In the genomic region with DNA sequence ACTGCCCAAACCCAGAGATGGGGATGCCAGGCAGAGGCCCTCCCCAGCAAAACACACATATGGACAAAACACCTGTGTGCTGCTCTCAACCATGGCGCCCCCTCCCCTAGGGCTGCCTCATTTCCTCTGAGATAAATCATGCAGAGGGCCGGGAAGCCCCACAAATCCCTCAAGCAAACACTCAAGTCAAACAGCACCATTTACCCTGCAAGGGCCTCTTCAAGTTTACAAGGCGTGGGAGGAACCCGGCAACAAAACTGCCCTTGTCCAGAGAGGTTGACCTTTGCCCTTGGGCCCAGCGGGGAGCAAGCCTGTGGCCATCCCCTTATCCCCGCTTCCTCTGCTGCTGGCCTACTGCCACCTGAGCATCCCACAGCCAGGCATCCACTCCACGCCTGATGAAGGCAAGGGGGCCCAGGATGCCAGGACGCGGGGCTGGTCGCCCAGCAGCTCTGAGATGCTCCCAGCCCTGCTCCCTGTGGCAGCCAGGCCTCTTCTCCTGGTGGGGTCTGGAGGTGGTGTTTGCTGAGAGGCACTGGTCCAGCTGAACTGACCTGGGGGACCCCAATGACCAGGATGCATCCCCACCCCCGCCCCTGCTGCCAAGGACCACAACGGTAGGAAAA, we compare ENCODE assay signal across 11 cellular contexts.
DNase-seq lines count a peak whose midpoint lies in the region; ATAC-seq, FAIRE-seq and TF ChIP-seq lines count a peak whose summit lies in the region.
"Had no signal": no experiment of that assay in that cellular context is flagged by ENCODE, and none has a peak within 500 bp of the region (broad histone marks: within the 10 kb centered on the region; RNA-seq: fewer than 3 reads in every experiment).

No MANE protein-coding gene starts in this region.

- POLR2A ChIA-PET in A549 (lab: Yijun Ruan, JAX), result no interaction called here
- POLR2A ChIA-PET in naive thymus-derived CD4-positive, alpha-beta T cell (lab: Charles Lee), result no interaction called here

- peak overlapping the region; percentile 43; the same call in 2 of the 3 replicates for H3K4me2 ChIP-seq in A549

- H3K27ac ChIP-seq in A549 (peak overlapping the region in 1 of 2 experiments; percentile 38; a peak in 2 of 6 replicates), aorta (ENCODE audit: low read depth in 1 of 2, low read length in 2 of 2) (no peak overlapping the region)
- no peak overlapping the region for H3K27ac ChIP-seq in naive thymus-derived CD4-positive, alpha-beta T cell (ENCODE audit: low read depth, low read length)

- TF ChIP-seq EP300 in A549 (IDR thresholded peaks at IDR 0.05), result no peak

- ATAC-seq in A549 (no peak), GM19351 (IDR thresholded peaks at IDR 0.05; ENCODE audit: unreplicated experiment) (peak; percentile 53), aorta (ENCODE audit: low FRiP score) (no peak)
- ATAC-seq in naive thymus-derived CD4-positive, alpha-beta T cell, result no peak
- ATAC-seq: effector memory CD8-positive, alpha-beta T cell had no signal

- H3K27me3 Mint-ChIP-seq in immature natural killer cell (ENCODE audit: low read depth in 3 of 3), result peaks cover 0 to 3% (median 0%) of the 10 kb centered on the region in 3 donors
- no peaks in the 10 kb centered on the region for H3K27me3 Mint-ChIP-seq in naive thymus-derived CD4-positive, alpha-beta T cell
- H3K27me3 Mint-ChIP-seq: effector memory CD8-positive, alpha-beta T cell had no signal

- DNase-seq in A549 (ENCODE audit: low read depth in 1 of 2, low spot score in 1 of 2) (peak in 1 of 2 experiments; percentile 37), NCI-H510A treated with DMSO at 0.1 percent for 48 hours (lab: John Stamatoyannopoulos, UW) (peak; percentile 48), immature natural killer cell (no peak), erythroblast (lab: John Stamatoyannopoulos, UW) (no peak), aorta (no peak), posterior vena cava (ENCODE audit: low spot score) (no peak)
- no peak for DNase-seq in naive thymus-derived CD4-positive, alpha-beta T cell
- DNase-seq: activated CD4-positive, alpha-beta T cell treated with anti-CD3 and anti-CD28 coated beads, Interleukin-2, amount 50 U/mL, for 4 hours; BE2C; effector memory CD8-positive, alpha-beta T cell had no signal

- no peaks in the 10 kb centered on the region for H3K9me3 Mint-ChIP-seq in immature natural killer cell
- H3K9me3 Mint-ChIP-seq in naive thymus-derived CD4-positive, alpha-beta T cell, result peaks cover 0 to 2% (median 0%) of the 10 kb centered on the region in 11 donors
- H3K9me3 Mint-ChIP-seq: effector memory CD8-positive, alpha-beta T cell had no signal

- 41% methylated on average over 9 of the region's 12 CpGs for WGBS in A549 (ENCODE audit: missing lambda C conversion rate)
- 69 to 77% methylated on average over 12 of the region's 12 CpGs for WGBS in aorta, 2 donors

- intact Hi-C loops in naive thymus-derived CD4-positive, alpha-beta T cell (cut with micrococcal nuclease), result loop anchor here in 1 of 2 donors (10.0 kb wide), 1 partner anchor 1346 kb away; no protein-coding TSS in a partner anchor
- intact Hi-C loops in aorta (cut with DNase I) (loop anchor here (5.0 kb wide), 3 partner anchors 78 to 178 kb away; partner anchors contain the start of genes DLG5 (in 2 of the 2) and POLR3A (in 1 of the 2)), posterior vena cava (cut with DNase I) (loop anchor here (5.0 to 10.0 kb wide), 4 partner anchors 78 to 176 kb away; partner anchors contain the start of genes DLG5 (in 1 of the 2) and POLR3A (in 1 of the 2))

- peaks cover 22 to 39% (median 25%) of the 10 kb centered on the region in 3 donors for H3K36me3 Mint-ChIP-seq in immature natural killer cell
- no peaks in the 10 kb centered on the region for H3K36me3 Mint-ChIP-seq in naive thymus-derived CD4-positive, alpha-beta T cell

- TF ChIP-seq RAD21 in A549 (conservative IDR thresholded peaks at IDR 0.05 in 1 of 2, IDR thresholded peaks at IDR 0.05 in 1 of 2), result no peak

- H3K36me3 ChIP-seq in naive thymus-derived CD4-positive, alpha-beta T cell (ENCODE audit: control insufficient read depth in 2 of 3, insufficient read depth in 3 of 3, low read length in 3 of 3), result no peaks in the 10 kb centered on the region
- peaks cover 0 to under 1% of the 10 kb centered on the region in 2 donors for H3K36me3 ChIP-seq in aorta (ENCODE audit: control insufficient read depth in 1 of 2, insufficient read depth in 2 of 2, low read length in 1 of 2)

- TF ChIP-seq POLR2A in A549 (IDR thresholded peaks at IDR 0.05; ENCODE audit: low read length), result no peak
- no peak for TF ChIP-seq POLR2A in erythroblast (IDR thresholded peaks at IDR 0.05; ENCODE audit: low read length)

- no peak for FAIRE-seq in A549 (lab: Jason Lieb, UNC)

- no peak for TF ChIP-seq CTCF in A549 (IDR thresholded peaks at IDR 0.05)

- H3K9me3 ChIP-seq in A549 (no peaks in the 10 kb centered on the region), aorta (ENCODE audit: control insufficient read depth, low read length) (no peaks in the 10 kb centered on the region)
- no peaks in the 10 kb centered on the region for H3K9me3 ChIP-seq in naive thymus-derived CD4-positive, alpha-beta T cell (ENCODE audit: control insufficient read depth in 2 of 3, low read length in 3 of 3)
- H3K9me3 ChIP-seq: BE2C had no signal

- H3K27me3 ChIP-seq in naive thymus-derived CD4-positive, alpha-beta T cell (ENCODE audit: control insufficient read depth in 2 of 2, insufficient read depth in 2 of 2, low read length in 2 of 2), result no peaks in the 10 kb centered on the region
- no peaks in the 10 kb centered on the region for H3K27me3 ChIP-seq in aorta (ENCODE audit: control insufficient read depth in 1 of 2, insufficient read depth in 2 of 2, low read length in 1 of 2)
- H3K27me3 ChIP-seq: BE2C had no signal

- H3K27ac Mint-ChIP-seq in immature natural killer cell, result peak overlapping the region in 5 of 6 donors; percentile 19 to 76 (median 45)
- no peak overlapping the region for H3K27ac Mint-ChIP-seq in naive thymus-derived CD4-positive, alpha-beta T cell

- peaks cover 44% of the 10 kb centered on the region for H3K4me1 ChIP-seq in A549
- no peaks in the 10 kb centered on the region for H3K4me1 ChIP-seq in naive thymus-derived CD4-positive, alpha-beta T cell (ENCODE audit: control insufficient read depth in 2 of 2, insufficient read depth in 2 of 2, low read length in 2 of 2)
- no peaks in the 10 kb centered on the region for H3K4me1 ChIP-seq in aorta (ENCODE audit: control insufficient read depth in 1 of 2, insufficient read depth in 2 of 2, low read length in 2 of 2)
- H3K4me1 ChIP-seq: BE2C had no signal

- CTCF ChIA-PET in A549 (lab: Yijun Ruan, JAX), result no interaction called here
- CTCF ChIA-PET in naive thymus-derived CD4-positive, alpha-beta T cell (lab: Charles Lee), result no interaction called here

- no peak overlapping the region for H3K4me3 Mint-ChIP-seq in immature natural killer cell
- no peak overlapping the region for H3K4me3 Mint-ChIP-seq in naive thymus-derived CD4-positive, alpha-beta T cell
- H3K4me3 Mint-ChIP-seq: effector memory CD8-positive, alpha-beta T cell had no signal

- H3K4me1 Mint-ChIP-seq in immature natural killer cell, result peaks cover 11 to 13% of the 10 kb centered on the region in 2 donors
- peaks cover 0 to 8% (median 0%) of the 10 kb centered on the region in 7 donors for H3K4me1 Mint-ChIP-seq in naive thymus-derived CD4-positive, alpha-beta T cell

- H3K4me3 ChIP-seq in A549 (no peak overlapping the region), aorta (ENCODE audit: low read length in 2 of 2) (no peak overlapping the region)
- no peak overlapping the region for H3K4me3 ChIP-seq in naive thymus-derived CD4-positive, alpha-beta T cell (ENCODE audit: low read length)

TF ChIP-seq in A549, 52 proteins besides CTCF, POLR2A, EP300 and RAD21 (continues in another document):
- TF ChIP-seq FOXS1 (CRISPR knock-in tag; IDR thresholded peaks at IDR 0.05) (no peak), ATOH8 (CRISPR knock-in tag; IDR thresholded peaks at IDR 0.05; ENCODE audit: low read depth) (no peak), CHD4 (IDR thresholded peaks at IDR 0.05; ENCODE audit: borderline replicate concordance) (no peak), JUNB (IDR thresholded peaks at IDR 0.05) (no peak), FOSB (CRISPR knock-in tag; IDR thresholded peaks at IDR 0.05) (no peak), BCL3 (IDR thresholded peaks at IDR 0.05) (no peak), RARB (CRISPR knock-in tag; IDR thresholded peaks at IDR 0.05) (no peak), ELK1 (IDR thresholded peaks at IDR 0.05; ENCODE audit: low read depth, low read length) (no peak), CBX2 (IDR thresholded peaks at IDR 0.05; ENCODE audit: borderline replicate concordance, low read depth) (no peak), SMC3 (IDR thresholded peaks at IDR 0.05) (no peak), RCOR1 (IDR thresholded peaks at IDR 0.05; ENCODE audit: low read depth, low read length) (no peak), ZSCAN20 (CRISPR knock-in tag; IDR thresholded peaks at IDR 0.05) (no peak), KDM1A (IDR thresholded peaks at IDR 0.05; ENCODE audit: low read depth) (no peak)

Comparison
In these comparisons a context has a peak if more than half of its experiments do, and no peak if none do; other contexts are left out.
1. H3K27ac Mint-ChIP-seq: peak in immature natural killer cell (5 of 6); none in naive thymus-derived CD4-positive, alpha-beta T cell (0 of 9).